ENCODE assay signal across 16 cellular contexts in the genomic region with DNA sequence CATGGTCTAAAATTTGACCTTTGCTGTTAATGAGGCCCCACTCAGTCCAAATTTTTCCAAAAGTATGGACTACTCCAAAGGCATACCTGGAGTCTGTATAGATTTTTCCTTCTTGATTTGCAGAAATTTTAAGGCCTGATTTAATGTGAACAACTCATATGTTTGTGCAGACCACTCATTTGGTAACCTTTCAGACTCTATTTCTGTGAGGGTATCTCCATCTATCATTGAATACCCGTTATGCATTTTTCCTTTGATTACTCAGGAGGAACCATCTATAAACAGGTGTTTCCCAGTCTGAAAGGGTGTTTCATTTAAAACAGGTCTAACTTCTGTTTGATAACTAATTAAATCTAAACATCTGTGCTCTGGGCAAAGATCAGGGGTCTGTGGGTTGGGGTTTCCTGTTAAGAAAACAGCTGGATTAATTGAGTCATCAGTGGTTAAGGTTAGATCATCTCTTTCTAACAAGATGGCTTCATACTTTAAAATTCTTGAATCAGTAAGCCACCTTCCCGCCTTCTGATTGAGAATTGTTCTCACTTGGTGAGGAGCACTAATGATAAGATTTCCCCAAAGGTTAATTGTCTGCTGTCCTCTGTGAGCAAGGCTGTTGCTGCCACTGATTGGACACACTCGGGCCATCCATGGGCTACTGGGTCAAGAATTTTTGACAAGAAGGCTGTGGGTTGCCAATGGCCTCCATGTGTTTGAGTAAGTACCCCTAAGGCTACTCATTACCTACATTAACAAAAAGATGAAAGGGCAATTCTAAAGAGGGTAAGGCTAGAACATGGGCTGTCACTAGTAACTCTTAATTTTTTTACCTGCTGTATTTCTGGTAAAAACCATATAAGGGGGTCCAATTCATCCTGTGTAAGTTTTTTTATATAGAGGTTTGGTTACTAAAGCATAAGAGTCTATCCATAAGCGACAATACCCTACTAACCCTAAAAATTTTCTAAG. TPM values are rescaled to one million over a fixed set of nuclear protein-coding genes. Genes with fewer than 3 reads are reported as not detected.
DNase-seq lines count a peak whose midpoint lies in the region; ATAC-seq and TF ChIP-seq lines count a peak whose summit lies in the region.
"Had no signal": no experiment of that assay in that cellular context is flagged by ENCODE, and none has a peak within 500 bp of the region (broad histone marks: within the 10 kb centered on the region; RNA-seq: fewer than 3 reads in every experiment).

No MANE protein-coding gene starts in this region.

- intact Hi-C loops in CD4-positive, alpha-beta T cell (cut with DNase I, micrococcal nuclease): loop anchor here in 1 of 2 experiments (1.0 to 2.0 kb wide), 2 partner anchors 18 to 136 kb away; no protein-coding TSS in a partner anchor
- intact Hi-C loops in stomach (cut with DNase I; ENCODE audit: low total_unique reads): no loop called here

- H3K27ac ChIP-seq in CD4-positive, alpha-beta T cell (ENCODE audit: low read depth, low read length): no peak overlapping the region
- H3K27ac ChIP-seq in stomach (no peak overlapping the region), caudate nucleus (ENCODE audit: low read depth, low read length) (no peak overlapping the region)
- H3K27ac ChIP-seq: heart right ventricle, SK-N-MC, VCaP had no signal

- peaks cover 19% of the 10 kb centered on the region for H3K4me1 Mint-ChIP-seq in CD4-positive, alpha-beta T cell (ENCODE audit: low read depth)
- H3K4me1 Mint-ChIP-seq in activated CD4-positive, alpha-beta memory T cell treated with anti-CD3 and anti-CD28 coated beads, Interleukin-2, amount 10 ng/mL, durations not matched to agents 7 days and 5 days: peaks cover 13% of the 10 kb centered on the region
- peaks cover 12% of the 10 kb centered on the region for H3K4me1 Mint-ChIP-seq in central memory CD8-positive, alpha-beta T cell
- H3K4me1 Mint-ChIP-seq: nephron had no signal

- CTCF ChIA-PET in CD4-positive, alpha-beta T cell (lab: Charles Lee): no interaction called here
- CTCF ChIA-PET in activated CD4-positive, alpha-beta memory T cell treated with anti-CD3 and anti-CD28 coated beads, Interleukin-2, amount 10 ng/mL, durations not matched to agents 7 days and 5 days (lab: Charles Lee): no interaction called here

- no peaks in the 10 kb centered on the region for H3K27me3 ChIP-seq in CD4-positive, alpha-beta T cell (ENCODE audit: control insufficient read depth, insufficient read depth, low read length)
- H3K27me3 ChIP-seq in stomach: no peaks in the 10 kb centered on the region
- H3K27me3 ChIP-seq: heart right ventricle had no signal

- no peaks in the 10 kb centered on the region for H3K4me1 ChIP-seq in stomach
- H3K4me1 ChIP-seq: heart right ventricle had no signal

- no peak for TF ChIP-seq POLR2A in stomach (IDR thresholded peaks at IDR 0.05)

- DNase-seq in CD4-positive, alpha-beta T cell: peak in 2 of 10 experiments; percentile 8 to 9
- peak; percentile 24 for DNase-seq in GM13976 (ENCODE audit: low spot score)
- peak; percentile 21 for DNase-seq in activated CD4-positive, alpha-beta memory T cell treated with anti-CD3 and anti-CD28 coated beads, Interleukin-2, amount 10 ng/mL, durations not matched to agents 7 days and 5 days
- peak in 1 of 2 donors; percentile 16 for DNase-seq in central memory CD8-positive, alpha-beta T cell (ENCODE audit: low spot score in 2 of 2)
- no peak for DNase-seq in cerebellum (ENCODE audit: low spot score)
- DNase-seq in stomach: no peak
- DNase-seq in caudate nucleus (lab: John Stamatoyannopoulos, UW): no peak
- DNase-seq: EL, heart right ventricle, left cardiac atrium, NCI-H1092, NCI-H345 had no signal

- no peak for TF ChIP-seq EP300 in stomach (IDR thresholded peaks at IDR 0.05)

- no peaks in the 10 kb centered on the region for H3K36me3 Mint-ChIP-seq in CD4-positive, alpha-beta T cell (ENCODE audit: low read depth)
- peaks cover 32% of the 10 kb centered on the region for H3K36me3 Mint-ChIP-seq in activated CD4-positive, alpha-beta memory T cell treated with anti-CD3 and anti-CD28 coated beads, Interleukin-2, amount 10 ng/mL, durations not matched to agents 7 days and 5 days (ENCODE audit: low read depth)
- peaks cover 3% of the 10 kb centered on the region for H3K36me3 Mint-ChIP-seq in central memory CD8-positive, alpha-beta T cell (ENCODE audit: insufficient read depth)

- ATAC-seq in CD4-positive, alpha-beta T cell (ENCODE audit: poor library complexity): peak; percentile 88
- ATAC-seq in central memory CD8-positive, alpha-beta T cell (replicated peaks; ENCODE audit: extremely low read depth, poor library complexity, severe bottlenecking): peak; percentile 90
- ATAC-seq in GM21825 (IDR thresholded peaks at IDR 0.05; ENCODE audit: unreplicated experiment): no peak
- ATAC-seq: heart right ventricle, left cardiac atrium had no signal

- no peak overlapping the region for H3K4me3 ChIP-seq in stomach
- H3K4me3 ChIP-seq: heart right ventricle, SK-N-MC had no signal

- H3K36me3 ChIP-seq in stomach: no peaks in the 10 kb centered on the region
- H3K36me3 ChIP-seq: heart right ventricle had no signal

- POLR2A ChIA-PET in CD4-positive, alpha-beta T cell (lab: Charles Lee): interaction anchor here (0.7 kb wide), 1 partner anchor 135 kb away, joined by 3 read pairs; no protein-coding TSS in a partner anchor
- POLR2A ChIA-PET in activated CD4-positive, alpha-beta memory T cell treated with anti-CD3 and anti-CD28 coated beads, Interleukin-2, amount 10 ng/mL, durations not matched to agents 7 days and 5 days (lab: Charles Lee): interaction anchor here (0.8 to 1.5 kb wide), 4 partner anchors 12 to 135 kb away, joined by 3 to 5 read pairs (median 4); no protein-coding TSS in a partner anchor

- H3K9me3 Mint-ChIP-seq in CD4-positive, alpha-beta T cell: peaks cover 8% of the 10 kb centered on the region
- peaks cover 45% of the 10 kb centered on the region for H3K9me3 Mint-ChIP-seq in activated CD4-positive, alpha-beta memory T cell treated with anti-CD3 and anti-CD28 coated beads, Interleukin-2, amount 10 ng/mL, durations not matched to agents 7 days and 5 days
- peaks cover 26% of the 10 kb centered on the region for H3K9me3 Mint-ChIP-seq in central memory CD8-positive, alpha-beta T cell

- peaks cover 21% of the 10 kb centered on the region for H3K9me3 ChIP-seq in CD4-positive, alpha-beta T cell (ENCODE audit: control insufficient read depth, low read length)
- H3K9me3 ChIP-seq in stomach: peaks cover 0 to 27% (median 10%) of the 10 kb centered on the region in 4 donors

- in situ Hi-C loops in GM13976 (cut with MboI; ENCODE audit: low sequenced_read_pairs, unreplicated experiment): no loop called here

- H3K27ac Mint-ChIP-seq in CD4-positive, alpha-beta T cell: peak overlapping the region; percentile 16
- H3K27ac Mint-ChIP-seq in activated CD4-positive, alpha-beta memory T cell treated with anti-CD3 and anti-CD28 coated beads, Interleukin-2, amount 10 ng/mL, durations not matched to agents 7 days and 5 days: no peak overlapping the region
- peak overlapping the region; percentile 46 for H3K27ac Mint-ChIP-seq in central memory CD8-positive, alpha-beta T cell (ENCODE audit: low read depth)
- H3K27ac Mint-ChIP-seq: nephron had no signal

- 47 to 63% (median 52%) methylated on average over 4 of the region's 4 CpGs for WGBS in stomach, 5 donors

- H3K27me3 Mint-ChIP-seq in CD4-positive, alpha-beta T cell: no peaks in the 10 kb centered on the region
- H3K27me3 Mint-ChIP-seq in activated CD4-positive, alpha-beta memory T cell treated with anti-CD3 and anti-CD28 coated beads, Interleukin-2, amount 10 ng/mL, durations not matched to agents 7 days and 5 days: peaks cover 4% of the 10 kb centered on the region
- no peaks in the 10 kb centered on the region for H3K27me3 Mint-ChIP-seq in central memory CD8-positive, alpha-beta T cell

- H3K4me3 Mint-ChIP-seq in CD4-positive, alpha-beta T cell: peak overlapping the region; percentile 0
- H3K4me3 Mint-ChIP-seq in activated CD4-positive, alpha-beta memory T cell treated with anti-CD3 and anti-CD28 coated beads, Interleukin-2, amount 10 ng/mL, durations not matched to agents 7 days and 5 days: no peak overlapping the region
- no peak overlapping the region for H3K4me3 Mint-ChIP-seq in central memory CD8-positive, alpha-beta T cell
- H3K4me3 Mint-ChIP-seq: nephron had no signal

- TF ChIP-seq CTCF in CD4-positive, alpha-beta T cell (IDR thresholded peaks at IDR 0.05): no peak
- no peak for TF ChIP-seq CTCF in GM13976 (IDR thresholded peaks at IDR 0.05; ENCODE audit: borderline replicate concordance, control extremely low read depth, extremely low read depth, insufficient read depth, missing control alignments)
- no peak for TF ChIP-seq CTCF in stomach (IDR thresholded peaks at IDR 0.05)

RNA-seq across cellular contexts. Expression of a gene that starts 24.1 kb away (rescaled TPM):
- 1,000 to 10,000 TPM; 6,758 to 7,013 TPM for total RNA-seq in CD4-positive, alpha-beta T cell
- 1,000 to 10,000 TPM; 5,151 to 5,157 TPM for total RNA-seq in activated CD4-positive, alpha-beta memory T cell treated with anti-CD3 and anti-CD28 coated beads, Interleukin-2, amount 10 ng/mL, durations not matched to agents 7 days and 5 days
- total RNA-seq in cerebellum (20.9 TPM), stomach (1,000 to 10,000 TPM in 3 of 5 donors, 100 to 1,000 TPM in 2; 134 to 1,907 (median 1,119) TPM)
- polyA plus RNA-seq in stomach: 100 to 1,000 TPM; 302 to 830 (median 436) TPM

Comparison
In these comparisons a context has a peak if more than half of its experiments do, and no peak if none do; other contexts are left out.
1. DNase-seq: peak in GM13976 (single experiment) and activated CD4-positive, alpha-beta memory T cell treated with anti-CD3 and anti-CD28 coated beads, Interleukin-2, amount 10 ng/mL, durations not matched to agents 7 days and 5 days (single experiment); none in cerebellum (single experiment), stomach (single experiment) and caudate nucleus (0 of 61).